In the genomic region with DNA sequence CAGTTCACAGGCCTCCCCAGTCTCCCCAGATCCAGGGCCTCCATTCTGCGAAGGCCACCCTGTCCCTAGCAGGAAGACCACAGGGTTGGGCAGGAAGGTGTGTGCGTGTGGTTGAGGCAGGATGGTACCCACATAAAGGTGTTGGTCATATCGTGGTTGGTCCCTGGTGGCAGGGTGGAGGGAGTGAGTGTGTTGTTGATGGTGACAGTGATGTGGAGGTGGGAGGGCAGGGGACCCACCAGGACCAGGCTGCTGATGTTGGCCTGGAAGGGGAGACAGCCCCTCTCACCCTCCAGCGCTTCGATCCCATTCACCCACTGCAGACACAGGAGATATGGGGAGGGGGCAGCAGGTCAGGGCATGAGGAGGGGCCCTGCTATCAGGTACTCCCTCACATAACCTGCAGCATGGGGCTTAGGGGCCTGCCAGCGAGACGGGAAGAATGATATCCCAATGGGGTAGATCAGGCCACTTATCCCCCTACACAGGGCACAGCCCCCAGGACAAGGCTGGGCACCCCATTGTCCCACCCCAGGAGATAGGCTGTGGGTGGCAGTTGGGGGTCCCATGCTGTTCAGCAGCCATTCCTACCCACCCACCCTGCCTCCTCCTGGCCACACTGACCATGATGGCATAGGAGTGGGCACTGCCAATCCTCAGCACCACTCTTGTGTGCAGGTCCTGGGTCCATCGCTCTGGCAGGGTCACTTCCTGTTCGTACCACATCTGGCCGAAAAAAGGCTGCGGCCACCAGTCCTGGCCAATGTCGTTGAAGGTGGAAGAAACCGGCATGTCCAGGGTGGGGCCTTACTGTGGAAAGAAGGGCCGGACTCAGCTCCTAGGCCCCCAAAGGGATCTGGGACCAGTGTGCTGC, we compare ENCODE assay signal across 18 cellular contexts.
DNase-seq lines count a peak whose midpoint lies in the region; ATAC-seq and TF ChIP-seq lines count a peak whose summit lies in the region.
"Had no signal": no experiment of that assay in that cellular context is flagged by ENCODE, and none has a peak within 500 bp of the region (broad histone marks: within the 10 kb centered on the region; RNA-seq: fewer than 3 reads in every experiment).

No MANE protein-coding gene starts in this region.

- no peak overlapping the region for H3K4me3 ChIP-seq in upper lobe of right lung
- H3K4me3 ChIP-seq in MG63: no peak overlapping the region
- H3K4me3 ChIP-seq: BLaER1 had no signal

- H3K36me3 ChIP-seq in upper lobe of right lung: no peaks in the 10 kb centered on the region
- no peaks in the 10 kb centered on the region for H3K36me3 ChIP-seq in MG63
- H3K36me3 ChIP-seq: BLaER1 had no signal

- intact Hi-C loops in cardiac septum (cut with DNase I): no loop called here
- intact Hi-C loops in left ventricle myocardium superior (cut with micrococcal nuclease): no loop called here
- intact Hi-C loops in sciatic nerve (cut with DNase I): no loop called here
- intact Hi-C loops in upper lobe of right lung (cut with DNase I): no loop called here

- TF ChIP-seq CTCF in upper lobe of right lung (IDR thresholded peaks at IDR 0.05): no peak

- peaks cover 6% of the 10 kb centered on the region for H3K9me3 ChIP-seq in upper lobe of right lung
- H3K9me3 ChIP-seq in MG63: no peaks in the 10 kb centered on the region

- no peak overlapping the region for H3K27ac ChIP-seq in upper lobe of right lung
- H3K27ac ChIP-seq: BLaER1 had no signal

- no peak for ATAC-seq in left ventricle myocardium superior
- ATAC-seq in sciatic nerve: no peak
- peak; percentile 5 for ATAC-seq in upper lobe of right lung
- ATAC-seq: HCT116 had no signal

- no peaks in the 10 kb centered on the region for H3K4me1 ChIP-seq in upper lobe of right lung
- H3K4me1 ChIP-seq: BLaER1 had no signal

- DNase-seq in cardiac septum (ENCODE audit: low spot score) (peak; percentile 56), left ventricle myocardium superior (no peak), mesenteric fat pad (ENCODE audit: low spot score) (peak; percentile 71), sciatic nerve (ENCODE audit: low spot score) (peak; percentile 40), upper lobe of right lung (peak; percentile 39), MG63 (no peak), midbrain (lab: John Stamatoyannopoulos, UW) (no peak), T-helper 1 cell (no peak)
- DNase-seq: 8988T; CD4-positive, alpha-beta memory T cell; DMS153; DMS79; GDM1; GOT3; H7; HFFc6 had no signal

- H3K27me3 ChIP-seq in upper lobe of right lung (no peaks in the 10 kb centered on the region), MG63 (no peaks in the 10 kb centered on the region)
- H3K27me3 ChIP-seq: BLaER1 had no signal

Comparison
In these comparisons a context has a peak if more than half of its experiments do, and no peak if none do; other contexts are left out.
1. DNase-seq: peak in cardiac septum (single experiment), mesenteric fat pad (single experiment), sciatic nerve (single experiment) and upper lobe of right lung (single experiment); none in left ventricle myocardium superior (single experiment), MG63 (single experiment), midbrain (single experiment) and T-helper 1 cell (0 of 5).